ENCODE assay signal across 25 cellular contexts in genomic region chr22:43396321-43396933, GRCh38. TPM values are rescaled to one million over a fixed set of nuclear protein-coding genes. Genes with fewer than 3 reads are reported as not detected.
"Had no signal": no experiment of that assay in that cellular context is flagged by ENCODE, and none has a peak within 500 bp of the region (broad histone marks: within the 10 kb centered on the region; RNA-seq: fewer than 3 reads in every experiment).

No MANE protein-coding gene starts in this region.

- H3K27ac Mint-ChIP-seq: activated CD4-positive, alpha-beta memory T cell treated with anti-CD3 and anti-CD28 coated beads, Interleukin-2, amount 10 ng/mL, durations not matched to agents 7 days and 5 days; activated CD4-positive, alpha-beta T cell treated with anti-CD3 and anti-CD28 coated beads for 36 hours; activated naive CD4-positive, alpha-beta T cell treated with anti-CD3 and anti-CD28 coated beads for 36 hours; activated naive CD8-positive, alpha-beta T cell; activated T-helper 17 cell treated with anti-CD3 and anti-CD28 coated beads, Interleukin-2, amount 50 U/mL, for 72 hours; T-cell had no signal

- H3K27ac ChIP-seq: PC-9 had no signal

- FAIRE-seq: astrocyte, TTC549 had no signal

- ATAC-seq: activated CD4-positive, alpha-beta T cell treated with anti-CD3 and anti-CD28 coated beads for 36 hours; activated T-helper 17 cell treated with anti-CD3 and anti-CD28 coated beads, Interleukin-2, amount 50 U/mL, for 72 hours; T-cell had no signal

- H3K4me3 Mint-ChIP-seq: activated CD4-positive, alpha-beta memory T cell treated with anti-CD3 and anti-CD28 coated beads, Interleukin-2, amount 10 ng/mL, durations not matched to agents 7 days and 5 days; activated CD4-positive, alpha-beta T cell treated with anti-CD3 and anti-CD28 coated beads for 36 hours; activated naive CD4-positive, alpha-beta T cell treated with anti-CD3 and anti-CD28 coated beads for 36 hours; activated naive CD8-positive, alpha-beta T cell; activated T-helper 17 cell treated with anti-CD3 and anti-CD28 coated beads, Interleukin-2, amount 50 U/mL, for 72 hours; brain; central memory CD8-positive, alpha-beta T cell; T-cell had no signal

- H2AFZ ChIP-seq: PC-9 had no signal

- H3K4me3 ChIP-seq: PC-9 had no signal

- H3K9me3 Mint-ChIP-seq: activated CD4-positive, alpha-beta memory T cell treated with anti-CD3 and anti-CD28 coated beads, Interleukin-2, amount 10 ng/mL, durations not matched to agents 7 days and 5 days; activated naive CD4-positive, alpha-beta T cell treated with anti-CD3 and anti-CD28 coated beads for 36 hours; activated T-helper 17 cell treated with anti-CD3 and anti-CD28 coated beads, Interleukin-2, amount 50 U/mL, for 72 hours; central memory CD8-positive, alpha-beta T cell; T-cell had no signal

- H3K27me3 Mint-ChIP-seq: activated CD4-positive, alpha-beta memory T cell treated with anti-CD3 and anti-CD28 coated beads, Interleukin-2, amount 10 ng/mL, durations not matched to agents 7 days and 5 days; activated naive CD8-positive, alpha-beta T cell had no signal

- H3K4me1 Mint-ChIP-seq: activated CD4-positive, alpha-beta memory T cell treated with anti-CD3 and anti-CD28 coated beads, Interleukin-2, amount 10 ng/mL, durations not matched to agents 7 days and 5 days; activated CD4-positive, alpha-beta T cell treated with anti-CD3 and anti-CD28 coated beads for 36 hours; activated T-helper 17 cell treated with anti-CD3 and anti-CD28 coated beads, Interleukin-2, amount 50 U/mL, for 72 hours; central memory CD8-positive, alpha-beta T cell; T-cell had no signal

- DNase-seq: activated CD4-positive, alpha-beta memory T cell treated with anti-CD3 and anti-CD28 coated beads, Interleukin-2, amount 10 ng/mL, durations not matched to agents 7 days and 5 days; activated CD4-positive, alpha-beta T cell treated with anti-CD3 and anti-CD28 coated beads for 36 hours; activated CD4-positive, alpha-beta T cell treated with anti-CD3 and anti-CD28 coated beads, Interleukin-2, amount 50 U/mL, for 1 hour; activated CD4-positive, CD25-positive, alpha-beta regulatory T cell; activated gamma-delta T cell; activated naive CD4-positive, alpha-beta T cell treated with anti-CD3 and anti-CD28 coated beads for 36 hours; activated T-cell treated with anti-CD3 and anti-CD28 coated beads for 4 hours; activated T-cell treated with anti-CD3 and anti-CD28 coated beads, Interleukin-2, amount 50 U/mL, for 48 hours; amygdala; NCI-H1694 treated with DMSO at 0.1 percent for 48 hours; NCI-H2029 treated with DMSO at 0.1 percent for 48 hours; NCI-H510A; PC-9; SIG-M5; T-cell; T-helper 2 cell; T1000 had no signal

- H3K4me2 ChIP-seq: PC-9 had no signal

- H3K36me3 Mint-ChIP-seq: activated naive CD8-positive, alpha-beta T cell; brain; T-cell had no signal

RNA-seq across cellular contexts. Expression of gene MPPED1, which starts 15.4 kb away (rescaled TPM):
- total RNA-seq: activated CD4-positive, alpha-beta memory T cell treated with anti-CD3 and anti-CD28 coated beads, Interleukin-2, amount 10 ng/mL, durations not matched to agents 7 days and 5 days; activated CD4-positive, alpha-beta T cell treated with anti-CD3 and anti-CD28 coated beads for 36 hours; activated CD8-positive, alpha-beta memory T cell treated with anti-CD3 and anti-CD28 coated beads for 36 hours; activated naive CD4-positive, alpha-beta T cell treated with anti-CD3 and anti-CD28 coated beads for 36 hours; activated T-helper 17 cell treated with anti-CD3 and anti-CD28 coated beads, Interleukin-2, amount 50 U/mL, for 72 hours; astrocyte; PC-9; RPMI7951; T-cell had no signal

RNA-seq across cellular contexts. Expression of gene SCUBE1, which starts 53.3 kb away (rescaled TPM):
- total RNA-seq: activated CD4-positive, alpha-beta T cell treated with anti-CD3 and anti-CD28 coated beads for 36 hours; activated naive CD4-positive, alpha-beta T cell treated with anti-CD3 and anti-CD28 coated beads for 36 hours; activated T-helper 17 cell treated with anti-CD3 and anti-CD28 coated beads, Interleukin-2, amount 50 U/mL, for 72 hours; PC-9 had no signal
